ENCODE assay signal across 8 cellular contexts in the genomic region with DNA sequence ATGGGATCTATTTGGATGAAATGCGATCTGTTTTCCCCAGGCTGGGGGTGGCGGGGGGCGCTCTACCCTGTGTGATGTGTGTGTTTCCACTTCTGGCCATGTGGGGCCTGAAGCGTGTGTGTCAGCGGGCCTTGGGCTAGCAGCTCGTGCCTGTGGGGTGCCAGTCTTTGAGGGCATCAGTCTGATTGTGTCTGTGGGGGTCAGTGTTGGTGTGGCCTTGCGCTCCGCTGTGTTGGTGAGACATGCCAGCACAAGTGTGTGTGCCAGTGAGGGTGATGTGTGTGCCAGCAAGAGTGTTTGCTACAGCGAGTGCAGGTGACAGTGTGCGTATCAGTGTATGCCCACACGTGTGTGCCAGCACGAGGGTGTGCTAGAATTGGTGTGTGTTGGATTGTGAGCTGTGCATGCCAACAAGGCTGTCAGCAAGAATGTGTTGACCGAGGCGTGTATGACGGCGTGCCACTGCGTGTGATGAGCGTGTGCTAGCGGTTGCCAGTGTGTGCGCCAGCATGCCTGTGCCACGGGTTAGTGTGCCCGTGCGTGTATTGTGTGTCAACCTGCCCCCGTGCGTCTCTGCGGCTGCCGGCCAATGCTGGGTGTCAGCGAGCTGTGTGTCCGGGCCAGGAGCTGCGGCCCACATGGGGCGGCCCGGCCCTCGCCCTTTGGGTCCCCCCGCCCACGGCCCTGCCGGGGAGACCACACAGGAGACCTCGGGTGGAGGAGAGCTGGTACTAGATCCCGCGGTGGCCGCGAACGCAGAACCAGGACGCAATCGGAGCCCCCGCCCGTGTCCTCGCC. TPM values are rescaled to one million over a fixed set of nuclear protein-coding genes. Genes with fewer than 3 reads are reported as not detected.
DNase-seq lines count a peak whose midpoint lies in the region; ATAC-seq and TF ChIP-seq lines count a peak whose summit lies in the region.

No MANE protein-coding gene starts in this region.

- H3K4me3 Mint-ChIP-seq in activated naive CD4-positive, alpha-beta T cell treated with anti-CD3 and anti-CD28 coated beads, Interleukin-2, amount 10 ng/mL, durations not matched to agents 7 days and 5 days, result peak overlapping the region; percentile 70

- POLR2A ChIA-PET in OCI-LY7 (lab: Charles Lee), result no interaction called here

- H3K79me2 ChIP-seq in OCI-LY7 (ENCODE audit: insufficient read depth, low read depth, low read length), result no peaks in the 10 kb centered on the region

- intact Hi-C loops in OCI-LY7 (cut with micrococcal nuclease; ENCODE audit: unreplicated experiment), result no loop called here
- intact Hi-C loops in head of caudate nucleus (cut with DNase I), result no loop called here
- intact Hi-C loops in posterior cingulate gyrus (cut with DNase I), result no loop called here

- H3K9me3 ChIP-seq in OCI-LY7 (ENCODE audit: low read length), result no peaks in the 10 kb centered on the region

- H3K9me2 ChIP-seq in OCI-LY7 (ENCODE audit: insufficient read depth, low read length), result no peaks in the 10 kb centered on the region

- H3K4me3 ChIP-seq in OCI-LY7 (ENCODE audit: low read depth, low read length, poor library complexity, severe bottlenecking), result no peak overlapping the region

- peak; percentile 41 for TF ChIP-seq CTCF in OCI-LY7 (conservative IDR thresholded peaks at IDR 0.05; ENCODE audit: low read length)

- no peak overlapping the region for H2AFZ ChIP-seq in OCI-LY7 (ENCODE audit: low read length)

- no peak overlapping the region for H3K27ac ChIP-seq in OCI-LY7 (ENCODE audit: low read depth, low read length, poor library complexity, severe bottlenecking)

- H3K4me1 ChIP-seq in OCI-LY7 (ENCODE audit: insufficient read depth, low read length, poor library complexity, severe bottlenecking), result no peaks in the 10 kb centered on the region

- H3K4me1 Mint-ChIP-seq in activated naive CD4-positive, alpha-beta T cell treated with anti-CD3 and anti-CD28 coated beads, Interleukin-2, amount 10 ng/mL, durations not matched to agents 7 days and 5 days, result peaks cover 52% of the 10 kb centered on the region

- H3K36me3 Mint-ChIP-seq in activated naive CD4-positive, alpha-beta T cell treated with anti-CD3 and anti-CD28 coated beads, Interleukin-2, amount 10 ng/mL, durations not matched to agents 7 days and 5 days, result no peaks in the 10 kb centered on the region

- no peaks in the 10 kb centered on the region for H3K9me3 Mint-ChIP-seq in activated naive CD4-positive, alpha-beta T cell treated with anti-CD3 and anti-CD28 coated beads, Interleukin-2, amount 10 ng/mL, durations not matched to agents 7 days and 5 days

- no TSS peak for BruUV-seq in OCI-LY7 (replicated peaks; lab: Mats Ljungman, UMichigan)

- ATAC-seq in GM18502 (IDR thresholded peaks at IDR 0.05; ENCODE audit: poor library complexity, unreplicated experiment) (peak; percentile 24), HG02610 (IDR thresholded peaks at IDR 0.05; ENCODE audit: unreplicated experiment) (no peak)

- DNase-seq in OCI-LY7 (ENCODE audit: low spot score) (no peak), head of caudate nucleus (peak in 32 of 42 donors; percentile 28 to 74 (median 56)), posterior cingulate gyrus (peak in 7 of 10 donors; percentile 42 to 93 (median 66)), NCI-H2029 (lab: John Stamatoyannopoulos, UW) (no peak), putamen (ENCODE audit: low spot score) (no peak)
- DNase-seq in activated naive CD4-positive, alpha-beta T cell treated with anti-CD3 and anti-CD28 coated beads, Interleukin-2, amount 10 ng/mL, durations not matched to agents 7 days and 5 days, result peak; percentile 46

- H4K20me1 ChIP-seq in OCI-LY7 (ENCODE audit: insufficient read depth, low read length), result no peaks in the 10 kb centered on the region

- CTCF ChIA-PET in OCI-LY7 (lab: Charles Lee; ENCODE audit: unreplicated experiment), result no interaction called here
- CTCF ChIA-PET in activated naive CD4-positive, alpha-beta T cell treated with anti-CD3 and anti-CD28 coated beads, Interleukin-2, amount 10 ng/mL, durations not matched to agents 7 days and 5 days (lab: Charles Lee), result interaction anchor here (0.6 to 1.7 kb wide), 4 partner anchors 11 to 103 kb away, joined by 3 to 10 read pairs (median 4); no protein-coding TSS in a partner anchor

- H3K27me3 Mint-ChIP-seq in activated naive CD4-positive, alpha-beta T cell treated with anti-CD3 and anti-CD28 coated beads, Interleukin-2, amount 10 ng/mL, durations not matched to agents 7 days and 5 days, result peaks cover 17% of the 10 kb centered on the region

- H3K4me2 ChIP-seq in OCI-LY7 (ENCODE audit: low read length), result no peak overlapping the region

- H3K36me3 ChIP-seq in OCI-LY7 (ENCODE audit: insufficient read depth, low read length), result no peaks in the 10 kb centered on the region

- peak overlapping the region; percentile 84 for H3K27ac Mint-ChIP-seq in activated naive CD4-positive, alpha-beta T cell treated with anti-CD3 and anti-CD28 coated beads, Interleukin-2, amount 10 ng/mL, durations not matched to agents 7 days and 5 days

RNA-seq across cellular contexts. Expression of a gene that starts 0.5 kb away (rescaled TPM):
- not detected in 2 replicates for total RNA-seq in OCI-LY7 (2014; rRNA removed; shearing (Covaris generic))
- not detected in 2 replicates for total RNA-seq in OCI-LY7 (2022)

RNA-seq across cellular contexts. Expression of a gene that starts 48.4 kb away (rescaled TPM):
- total RNA-seq in OCI-LY7 (2014; rRNA removed; shearing (Covaris generic)), result 3,268 and 3,417 TPM in 2 replicates
- total RNA-seq in OCI-LY7 (2022), result 4,392 and 4,414 TPM in 2 replicates

Comparison
In these comparisons a context has a peak if more than half of its experiments do, and no peak if none do; other contexts are left out.
1. DNase-seq: peak in activated naive CD4-positive, alpha-beta T cell treated with anti-CD3 and anti-CD28 coated beads, Interleukin-2, amount 10 ng/mL, durations not matched to agents 7 days and 5 days (single experiment), head of caudate nucleus (32 of 42) and posterior cingulate gyrus (7 of 10); none in OCI-LY7 (single experiment), NCI-H2029 (single experiment) and putamen (single experiment).